Comparison of ENCODE assay signal across 8 cellular contexts in genomic region chr11:66639066-66639813, GRCh38. TPM values are rescaled to one million over a fixed set of nuclear protein-coding genes. Genes with fewer than 3 reads are reported as not detected.
DNase-seq lines count a peak whose midpoint lies in the region; ATAC-seq, FAIRE-seq and TF ChIP-seq lines count a peak whose summit lies in the region.

No MANE protein-coding gene starts in this region.

- POLR2A ChIA-PET in endothelial cell of umbilical vein (lab: Charles Lee), result interaction anchor here (0.7 to 1.9 kb wide), 6 partner anchors 10 to 1663 kb away, joined by 3 to 10 read pairs (median 6); partner anchors contain the start of gene CTSF
- POLR2A ChIA-PET in naive thymus-derived CD4-positive, alpha-beta T cell (lab: Charles Lee), result interaction anchor here (0.6 to 18.2 kb wide), 19 partner anchors 9 to 678 kb away, joined by 3 to 376 read pairs (median 5); partner anchors contain the start of genes BBS1, CCDC87, CTSF and DPP3

- peak; percentile 28 for DNase-seq in AG20443 (ENCODE audit: low spot score)
- no peak for DNase-seq in H7
- DNase-seq in endothelial cell of umbilical vein (ENCODE audit: low read depth, low spot score), result peak; percentile 71
- DNase-seq in naive thymus-derived CD4-positive, alpha-beta T cell, result peak in 7 of 9 donors; percentile 54 to 69 (median 57)
- DNase-seq in NCI-H1048 (lab: John Stamatoyannopoulos, UW), result no peak
- no peak for DNase-seq in NCI-H2081 treated with DMSO at 0.1 percent for 48 hours (lab: John Stamatoyannopoulos, UW)
- no peak for DNase-seq in D341Med (ENCODE audit: low spot score)

- H3K27ac Mint-ChIP-seq in T-helper 1 cell treated with Interleukin-12 subunit alpha and Interleukin-12 subunit beta and Interleukin-4 antibody, amounts not matched to agents 30 μg/mL and 1 μg/mL, for 36 hours, result peak overlapping the region; percentile 91
- H3K27ac Mint-ChIP-seq in naive thymus-derived CD4-positive, alpha-beta T cell, result peak overlapping the region; percentile 87 to 98 (median 96)

- ATAC-seq in naive thymus-derived CD4-positive, alpha-beta T cell, result peak; percentile 2

- H3K4me2 ChIP-seq in endothelial cell of umbilical vein (ENCODE audit: insufficient read depth, low read length), result peak overlapping the region; percentile 90

- H3K27me3 ChIP-seq in H7 (ENCODE audit: control insufficient read depth, insufficient read depth, low read length), result no peaks in the 10 kb centered on the region
- no peaks in the 10 kb centered on the region for H3K27me3 ChIP-seq in endothelial cell of umbilical vein (ENCODE audit: control insufficient read depth in 2 of 2, insufficient read depth in 2 of 2, low read length in 2 of 2)
- H3K27me3 ChIP-seq in naive thymus-derived CD4-positive, alpha-beta T cell (ENCODE audit: control insufficient read depth in 2 of 2, insufficient read depth in 2 of 2, low read length in 2 of 2), result no peaks in the 10 kb centered on the region

- peaks cover 45% of the 10 kb centered on the region for H3K4me1 ChIP-seq in endothelial cell of umbilical vein (ENCODE audit: control insufficient read depth, extremely low read depth, insufficient read depth, low read length)
- peaks cover 52 to 54% of the 10 kb centered on the region in 2 donors for H3K4me1 ChIP-seq in naive thymus-derived CD4-positive, alpha-beta T cell (ENCODE audit: control insufficient read depth in 2 of 2, insufficient read depth in 2 of 2, low read length in 2 of 2)

- TF ChIP-seq CTCF in endothelial cell of umbilical vein (IDR thresholded peaks at IDR 0.05; ENCODE audit: extremely low read depth in 1 of 2, insufficient read depth in 1 of 2, low read depth in 1 of 2, low read length in 2 of 2), result no peak

- peaks cover 88% of the 10 kb centered on the region for H3K79me2 ChIP-seq in endothelial cell of umbilical vein (ENCODE audit: control insufficient read depth, insufficient read depth, low read length)

- no peak for TF ChIP-seq POLR2A in endothelial cell of umbilical vein (IDR thresholded peaks at IDR 0.05; ENCODE audit: low read depth, low read length)

- no TSS peak for BruUV-seq in endothelial cell of umbilical vein (replicated peaks; lab: Mats Ljungman, UMichigan)

- H3K4me1 Mint-ChIP-seq in T-helper 1 cell treated with Interleukin-12 subunit alpha and Interleukin-12 subunit beta and Interleukin-4 antibody, amounts not matched to agents 30 μg/mL and 1 μg/mL, for 36 hours (ENCODE audit: low read depth), result peaks cover 60% of the 10 kb centered on the region
- peaks cover 52 to 80% (median 74%) of the 10 kb centered on the region in 7 donors for H3K4me1 Mint-ChIP-seq in naive thymus-derived CD4-positive, alpha-beta T cell

- peak overlapping the region; percentile 72 for H3K27ac ChIP-seq in endothelial cell of umbilical vein (ENCODE audit: insufficient read depth, low read depth, low read length)
- peak overlapping the region; percentile 93 for H3K27ac ChIP-seq in naive thymus-derived CD4-positive, alpha-beta T cell (ENCODE audit: low read depth, low read length)

- CTCF ChIA-PET in endothelial cell of umbilical vein (lab: Charles Lee), result interaction anchor here (0.7 to 3.4 kb wide), 5 partner anchors 21 to 62 kb away, joined by 3 to 32 read pairs (median 4); partner anchors contain the start of gene RBM4B
- CTCF ChIA-PET in naive thymus-derived CD4-positive, alpha-beta T cell (lab: Charles Lee), result interaction anchor here (0.7 to 3.8 kb wide), 7 partner anchors 15 to 92 kb away, joined by 3 to 13 read pairs (median 3); partner anchors contain the start of gene RBM4B

- H3K9me3 ChIP-seq in endothelial cell of umbilical vein (replicated peaks; ENCODE audit: control insufficient read depth, insufficient read depth, low read length), result no peaks in the 10 kb centered on the region
- H3K9me3 ChIP-seq in naive thymus-derived CD4-positive, alpha-beta T cell (ENCODE audit: control insufficient read depth in 2 of 3, low read length in 3 of 3), result no peaks in the 10 kb centered on the region

- H2AFZ ChIP-seq in endothelial cell of umbilical vein (ENCODE audit: low read depth, low read length), result no peak overlapping the region

- H3K36me3 ChIP-seq in H7 (replicated peaks; ENCODE audit: control insufficient read depth, insufficient read depth, low read length) (peaks cover 38% of the 10 kb centered on the region), endothelial cell of umbilical vein (ENCODE audit: control insufficient read depth in 2 of 2, extremely low read depth in 1 of 2, insufficient read depth in 2 of 2, low read length in 2 of 2) (peaks cover 17 to 30% of the 10 kb centered on the region in 2 experiments)
- peaks cover 33 to 49% (median 36%) of the 10 kb centered on the region in 3 experiments for H3K36me3 ChIP-seq in naive thymus-derived CD4-positive, alpha-beta T cell (ENCODE audit: control insufficient read depth in 2 of 3, insufficient read depth in 3 of 3, low read length in 3 of 3)

- H3K36me3 Mint-ChIP-seq in T-helper 1 cell treated with Interleukin-12 subunit alpha and Interleukin-12 subunit beta and Interleukin-4 antibody, amounts not matched to agents 30 μg/mL and 1 μg/mL, for 36 hours (ENCODE audit: low read depth), result peaks cover 51% of the 10 kb centered on the region
- peaks cover 17 to 48% (median 46%) of the 10 kb centered on the region in 5 donors for H3K36me3 Mint-ChIP-seq in naive thymus-derived CD4-positive, alpha-beta T cell

- H3K9ac ChIP-seq in endothelial cell of umbilical vein (replicated peaks; ENCODE audit: extremely low read depth, insufficient read depth, low read length), result peak overlapping the region; percentile 95

- no peaks in the 10 kb centered on the region for H3K9me1 ChIP-seq in endothelial cell of umbilical vein (replicated peaks; ENCODE audit: control insufficient read depth, extremely low read depth, insufficient read depth, low read length)

- intact Hi-C loops in endothelial cell of umbilical vein (cut with micrococcal nuclease), result loop anchor here (1.0 kb wide), 1 partner anchor 95 kb away; no protein-coding TSS in a partner anchor
- intact Hi-C loops in naive thymus-derived CD4-positive, alpha-beta T cell (cut with micrococcal nuclease), result loop anchor here in 1 of 2 donors (2.0 to 5.0 kb wide), 3 partner anchors 14 to 318 kb away; partner anchors contain the start of gene PC

- peak overlapping the region; percentile 88 for H3K4me3 Mint-ChIP-seq in T-helper 1 cell treated with Interleukin-12 subunit alpha and Interleukin-12 subunit beta and Interleukin-4 antibody, amounts not matched to agents 30 μg/mL and 1 μg/mL, for 36 hours
- H3K4me3 Mint-ChIP-seq in naive thymus-derived CD4-positive, alpha-beta T cell, result peak overlapping the region; percentile 92 to 100 (median 94)

- peak; percentile 75 for FAIRE-seq in endothelial cell of umbilical vein (lab: Jason Lieb, UNC)

- no peaks in the 10 kb centered on the region for H3K27me3 Mint-ChIP-seq in T-helper 1 cell treated with Interleukin-12 subunit alpha and Interleukin-12 subunit beta and Interleukin-4 antibody, amounts not matched to agents 30 μg/mL and 1 μg/mL, for 36 hours (ENCODE audit: low read depth)
- H3K27me3 Mint-ChIP-seq in naive thymus-derived CD4-positive, alpha-beta T cell, result no peaks in the 10 kb centered on the region

- peaks cover 29% of the 10 kb centered on the region for H4K20me1 ChIP-seq in endothelial cell of umbilical vein (replicated peaks; ENCODE audit: control insufficient read depth, extremely low read depth, insufficient read depth, low read length)

- H3K4me3 ChIP-seq in H7 (ENCODE audit: insufficient read depth, low read depth, low read length), result peak overlapping the region; percentile 85
- H3K4me3 ChIP-seq in endothelial cell of umbilical vein (replicated peaks in 1 of 3; ENCODE audit: insufficient read depth in 1 of 3, low read depth in 1 of 3, low read length in 3 of 3), result peak overlapping the region; percentile 84 to 94 (median 89)
- peak overlapping the region; percentile 91 for H3K4me3 ChIP-seq in naive thymus-derived CD4-positive, alpha-beta T cell (ENCODE audit: low read length)

- no peaks in the 10 kb centered on the region for H3K9me3 Mint-ChIP-seq in T-helper 1 cell treated with Interleukin-12 subunit alpha and Interleukin-12 subunit beta and Interleukin-4 antibody, amounts not matched to agents 30 μg/mL and 1 μg/mL, for 36 hours
- H3K9me3 Mint-ChIP-seq in naive thymus-derived CD4-positive, alpha-beta T cell, result peaks cover 0 to 5% (median 0%) of the 10 kb centered on the region in 11 donors

- dilution Hi-C loops in endothelial cell of umbilical vein (cut with MboI; ENCODE audit: extremely low pct_ligation_motif_present, low sequenced_read_pairs), result no loop called here

RNA-seq across cellular contexts. Expression of gene RBM4, which starts 0.7 kb away (rescaled TPM):
- total RNA-seq in H7 (2014; rRNA removed; shearing (Covaris generic)), result 120 and 134 TPM in 2 replicates
- 148 and 153 TPM in 2 replicates for total RNA-seq in endothelial cell of umbilical vein
- polyA plus RNA-seq in endothelial cell of umbilical vein, result 345 and 361 TPM in 2 replicates
- 228 and 270 TPM in 2 replicates for polyA plus RNA-seq in endothelial cell of umbilical vein (2011; cell fraction: cytosol; rRNA removed)
- polyA plus RNA-seq in endothelial cell of umbilical vein (2011; cell fraction: nucleus; rRNA removed), result 177 and 190 TPM in 2 replicates
- polyA plus RNA-seq in endothelial cell of umbilical vein (2012), result 179 and 201 TPM in 2 replicates
- 206 and 208 TPM in 2 replicates for polyA minus RNA-seq in endothelial cell of umbilical vein
- polyA minus RNA-seq in endothelial cell of umbilical vein (2011; cell fraction: cytosol; rRNA and poly(A)+ RNA removed), result 60.0 TPM
- polyA minus RNA-seq in endothelial cell of umbilical vein (2011; cell fraction: nucleus; rRNA and poly(A)+ RNA removed), result 128 and 161 TPM in 2 replicates
- 100 to 1,000 TPM; 139 to 239 (median 198) TPM for total RNA-seq in naive thymus-derived CD4-positive, alpha-beta T cell
- polyA plus RNA-seq in naive thymus-derived CD4-positive, alpha-beta T cell, result 100 to 1,000 TPM; 266 to 284 TPM

RNA-seq across cellular contexts. Expression of gene RBM14, which starts 22.8 kb away (rescaled TPM):
- 51.6 and 55.2 TPM in 2 replicates for total RNA-seq in H7 (2014; rRNA removed; shearing (Covaris generic))
- total RNA-seq in endothelial cell of umbilical vein, result 95.9 and 104 TPM in 2 replicates
- polyA plus RNA-seq in endothelial cell of umbilical vein, result 44.0 and 49.6 TPM in 2 replicates
- polyA plus RNA-seq in endothelial cell of umbilical vein (2011; cell fraction: cytosol; rRNA removed), result 21.9 and 24.4 TPM in 2 replicates
- 34.5 and 39.5 TPM in 2 replicates for polyA plus RNA-seq in endothelial cell of umbilical vein (2011; cell fraction: nucleus; rRNA removed)
- 40.5 and 46.5 TPM in 2 replicates for polyA plus RNA-seq in endothelial cell of umbilical vein (2012)
- 44.3 and 47.2 TPM in 2 replicates for polyA minus RNA-seq in endothelial cell of umbilical vein
- polyA minus RNA-seq in endothelial cell of umbilical vein (2011; cell fraction: cytosol; rRNA and poly(A)+ RNA removed), result 55.4 TPM
- 44.6 and 59.2 TPM in 2 replicates for polyA minus RNA-seq in endothelial cell of umbilical vein (2011; cell fraction: nucleus; rRNA and poly(A)+ RNA removed)
- total RNA-seq in naive thymus-derived CD4-positive, alpha-beta T cell, result 100 to 1,000 TPM; 165 to 543 (median 192) TPM
- 100 to 1,000 TPM in 1 of 2 donors, 10 to 100 TPM in 1; 76.9 to 107 TPM for polyA plus RNA-seq in naive thymus-derived CD4-positive, alpha-beta T cell

RNA-seq across cellular contexts. Expression of gene RBM4B, which starts 38.4 kb away (rescaled TPM):
- total RNA-seq in H7 (2014; rRNA removed; shearing (Covaris generic)), result 13.1 and 21.8 TPM in 2 replicates
- total RNA-seq in endothelial cell of umbilical vein, result 19.4 and 22.2 TPM in 2 replicates
- 25.4 and 31.2 TPM in 2 replicates for polyA plus RNA-seq in endothelial cell of umbilical vein
- polyA plus RNA-seq in endothelial cell of umbilical vein (2011; cell fraction: cytosol; rRNA removed), result 21.2 and 27.1 TPM in 2 replicates
- 39.2 and 49.7 TPM in 2 replicates for polyA plus RNA-seq in endothelial cell of umbilical vein (2011; cell fraction: nucleus; rRNA removed)
- 24.3 and 26.2 TPM in 2 replicates for polyA plus RNA-seq in endothelial cell of umbilical vein (2012)
- 31.3 and 33.6 TPM in 2 replicates for polyA minus RNA-seq in endothelial cell of umbilical vein
- polyA minus RNA-seq in endothelial cell of umbilical vein (2011; cell fraction: cytosol; rRNA and poly(A)+ RNA removed), result 10.1 TPM
- polyA minus RNA-seq in endothelial cell of umbilical vein (2011; cell fraction: nucleus; rRNA and poly(A)+ RNA removed), result 20.9 and 22.6 TPM in 2 replicates
- 10 to 100 TPM in 4 of 5 experiments, 1 to 10 TPM in 1; 9.8 to 27.2 (median 19.7) TPM for total RNA-seq in naive thymus-derived CD4-positive, alpha-beta T cell
- 10 to 100 TPM; 12.3 to 23.3 TPM for polyA plus RNA-seq in naive thymus-derived CD4-positive, alpha-beta T cell

RNA-seq across cellular contexts. Expression of gene CCS, which starts 46.3 kb away (rescaled TPM):
- total RNA-seq in H7 (2014; rRNA removed; shearing (Covaris generic)), result 47.6 and 53.7 TPM in 2 replicates
- 37.2 and 38.7 TPM in 2 replicates for total RNA-seq in endothelial cell of umbilical vein
- 39.0 and 41.6 TPM in 2 replicates for polyA plus RNA-seq in endothelial cell of umbilical vein
- polyA plus RNA-seq in endothelial cell of umbilical vein (2011; cell fraction: cytosol; rRNA removed), result 21.0 and 33.7 TPM in 2 replicates
- polyA plus RNA-seq in endothelial cell of umbilical vein (2011; cell fraction: nucleus; rRNA removed), result 142 TPM in 2 replicates
- polyA plus RNA-seq in endothelial cell of umbilical vein (2012), result 40.3 and 52.8 TPM in 2 replicates
- polyA minus RNA-seq in endothelial cell of umbilical vein, result 22.4 and 28.8 TPM in 2 replicates
- polyA minus RNA-seq in endothelial cell of umbilical vein (2011; cell fraction: cytosol; rRNA and poly(A)+ RNA removed), result 23.0 TPM
- 11.7 and 23.5 TPM in 2 replicates for polyA minus RNA-seq in endothelial cell of umbilical vein (2011; cell fraction: nucleus; rRNA and poly(A)+ RNA removed)
- 10 to 100 TPM; 32.8 to 63.5 (median 42.5) TPM for total RNA-seq in naive thymus-derived CD4-positive, alpha-beta T cell
- 10 to 100 TPM; 42.4 to 52.3 TPM for polyA plus RNA-seq in naive thymus-derived CD4-positive, alpha-beta T cell

RNA-seq across cellular contexts. Expression of gene CCDC87, which starts 46.4 kb away (rescaled TPM):
- 0.52 and 0.67 TPM in 2 replicates for total RNA-seq in H7 (2014; rRNA removed; shearing (Covaris generic))
- total RNA-seq in endothelial cell of umbilical vein, result 0.22 and 0.28 TPM in 2 replicates
- 0.06 and 0.08 TPM in 2 replicates for polyA plus RNA-seq in endothelial cell of umbilical vein
- polyA plus RNA-seq in endothelial cell of umbilical vein (2011; cell fraction: cytosol; rRNA removed), result 0.05 and 0.10 TPM in 2 replicates
- polyA plus RNA-seq in endothelial cell of umbilical vein (2011; cell fraction: nucleus; rRNA removed), result 0.04 and 0.10 TPM in 2 replicates
- polyA plus RNA-seq in endothelial cell of umbilical vein (2012), result 0.14 and 0.23 TPM in 2 replicates
- polyA minus RNA-seq in endothelial cell of umbilical vein, result 0.12 and 0.30 TPM in 2 replicates
- not detected for polyA minus RNA-seq in endothelial cell of umbilical vein (2011; cell fraction: cytosol; rRNA and poly(A)+ RNA removed)
- 0.14 and 0.24 TPM in 2 replicates for polyA minus RNA-seq in endothelial cell of umbilical vein (2011; cell fraction: nucleus; rRNA and poly(A)+ RNA removed)
- total RNA-seq in naive thymus-derived CD4-positive, alpha-beta T cell, result 1 to 10 TPM in 2 of 5 experiments, under 1 TPM in 2, not detected in 1; 0.11 to 1.2 (median 0.60) TPM
- not detected for polyA plus RNA-seq in naive thymus-derived CD4-positive, alpha-beta T cell

Comparison
In these comparisons a context has a peak if more than half of its experiments do, and no peak if none do; other contexts are left out.
1. DNase-seq: peak in AG20443 (single experiment), endothelial cell of umbilical vein (single experiment) and naive thymus-derived CD4-positive, alpha-beta T cell (7 of 9); none in H7 (single experiment), NCI-H1048 (single experiment), NCI-H2081 treated with DMSO at 0.1 percent for 48 hours (single experiment) and D341Med (single experiment).
2. Peak in every context shown above with its lines, with median percentiles within 50 percentile points of each other: H3K4me3 ChIP-seq.